Comparison of ENCODE assay signal across 13 cellular contexts in the genomic region with DNA sequence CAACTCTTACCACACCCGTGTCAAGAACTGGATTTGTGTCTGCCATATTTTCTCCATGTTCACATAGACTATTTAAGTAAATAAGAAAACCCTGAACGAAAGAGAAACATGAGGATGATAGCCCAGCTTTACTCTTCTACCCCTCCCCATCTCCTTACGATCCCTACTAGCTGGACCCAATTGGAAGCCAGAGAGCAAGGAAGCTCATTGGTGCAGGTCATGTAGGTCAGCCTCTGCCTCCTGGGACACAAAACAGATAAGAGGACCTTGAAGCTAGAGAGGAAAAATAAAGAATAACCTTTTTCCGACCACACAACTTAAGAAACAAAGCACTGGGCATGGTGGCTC.
DNase-seq lines count a peak whose midpoint lies in the region; ATAC-seq, FAIRE-seq and TF ChIP-seq lines count a peak whose summit lies in the region.
"Had no signal": no experiment of that assay in that cellular context is flagged by ENCODE, and none has a peak within 500 bp of the region (broad histone marks: within the 10 kb centered on the region; RNA-seq: fewer than 3 reads in every experiment).

No MANE protein-coding gene starts in this region.

- POLR2A ChIA-PET in naive thymus-derived CD4-positive, alpha-beta T cell (lab: Charles Lee), result interaction anchor here (0.7 to 4.2 kb wide), 4 partner anchors 14 to 528 kb away, joined by 4 to 29 read pairs (median 15); partner anchors contain the start of gene ATF7IP
- POLR2A ChIA-PET in A673 (lab: Charles Lee; ENCODE audit: low non-redundant PET), result interaction anchor here (0.5 to 0.6 kb wide), 2 partner anchors 196 to 227 kb away, joined by 3 to 5 read pairs; no protein-coding TSS in a partner anchor

- H3K4me3 ChIP-seq in GM23338 (no peak overlapping the region), A673 (ENCODE audit: low read depth, low read length, poor library complexity, severe bottlenecking) (no peak overlapping the region), breast epithelium (no peak overlapping the region)
- no peak overlapping the region for H3K4me3 ChIP-seq in naive thymus-derived CD4-positive, alpha-beta T cell (ENCODE audit: low read length)

- FAIRE-seq in urothelium cell line (lab: Jason Lieb, UNC), result no peak

- no peaks in the 10 kb centered on the region for H3F3A ChIP-seq in GM23338 (replicated peaks; ENCODE audit: low read depth)

- no TSS peak for BruUV-seq in A673 (replicated peaks; lab: Mats Ljungman, UMichigan)

- H3K27ac ChIP-seq in GM23338 (ENCODE audit: low read depth), result 0 out of 2 replicates have a peak overlapping the region, but pooled peaks have one; percentile 46
- no peak overlapping the region for H3K27ac ChIP-seq in naive thymus-derived CD4-positive, alpha-beta T cell (ENCODE audit: low read depth, low read length)
- no peak overlapping the region for H3K27ac ChIP-seq in A673 (ENCODE audit: low read depth, low read length, poor library complexity, severe bottlenecking)
- H3K27ac ChIP-seq in breast epithelium, result peak overlapping the region in 1 of 2 donors; percentile 67

- H3K4me3 Mint-ChIP-seq in CD14-positive monocyte (peak overlapping the region in 1 of 2 donors; percentile 35), GM23338 (no peak overlapping the region; the same call in 2 of the 3 replicates)
- H3K4me3 Mint-ChIP-seq in activated naive CD8-positive, alpha-beta T cell, result peak overlapping the region; percentile 81
- peak overlapping the region; percentile 27 to 86 (median 81) for H3K4me3 Mint-ChIP-seq in naive thymus-derived CD4-positive, alpha-beta T cell

- H3K9me2 ChIP-seq in GM23338 (ENCODE audit: insufficient read depth), result no peaks in the 10 kb centered on the region

- H3K27ac Mint-ChIP-seq in CD14-positive monocyte, result peak overlapping the region in 4 of 7 donors; percentile 43 to 96 (median 88)
- H3K27ac Mint-ChIP-seq in GM23338, result no peak overlapping the region
- no peak overlapping the region for H3K27ac Mint-ChIP-seq in activated naive CD8-positive, alpha-beta T cell
- H3K27ac Mint-ChIP-seq in naive thymus-derived CD4-positive, alpha-beta T cell, result peak overlapping the region in 4 of 9 donors; percentile 84 to 93 (median 90)

- H3K9me3 Mint-ChIP-seq in CD14-positive monocyte, result peaks cover 10 to 33% (median 25%) of the 10 kb centered on the region in 7 donors
- H3K9me3 Mint-ChIP-seq in GM23338, result peaks cover 28% of the 10 kb centered on the region
- H3K9me3 Mint-ChIP-seq in activated naive CD8-positive, alpha-beta T cell (ENCODE audit: low read depth), result peaks cover 7% of the 10 kb centered on the region
- peaks cover 0 to 35% (median 17%) of the 10 kb centered on the region in 11 donors for H3K9me3 Mint-ChIP-seq in naive thymus-derived CD4-positive, alpha-beta T cell

- TF ChIP-seq CTCF in CD14-positive monocyte (IDR thresholded peaks at IDR 0.05) (no peak), GM23338 (conservative IDR thresholded peaks at IDR 0.05; ENCODE audit: low read depth in 2 of 2) (no peak), A673 (conservative IDR thresholded peaks at IDR 0.05; ENCODE audit: low read depth, low read length) (no peak), breast epithelium (IDR thresholded peaks at IDR 0.05) (no peak)

- H4K20me1 ChIP-seq in GM23338 (replicated peaks; ENCODE audit: insufficient read depth), result no peaks in the 10 kb centered on the region

- no peak for TF ChIP-seq POLR2A in breast epithelium (IDR thresholded peaks at IDR 0.05)

- intact Hi-C loops in CD14-positive monocyte (cut with micrococcal nuclease) (no loop called here), A673 (cut with micrococcal nuclease; ENCODE audit: unreplicated experiment) (loop anchor here (1.0 kb wide), 1 partner anchor 177 kb away; no protein-coding TSS in a partner anchor), breast epithelium (cut with DNase I; ENCODE audit: low total_unique reads) (no loop called here)
- intact Hi-C loops in naive thymus-derived CD4-positive, alpha-beta T cell (cut with micrococcal nuclease), result loop anchor here (1.0 kb wide), 2 partner anchors 15 to 124 kb away; partner anchors contain the start of gene ATF7IP (in 1 of the 2)

- DNase-seq in CD14-positive monocyte (ENCODE audit: low spot score), result no peak
- DNase-seq in GM23338 (ENCODE audit: low spot score), result no peak
- no peak for DNase-seq in naive thymus-derived CD4-positive, alpha-beta T cell
- no peak for DNase-seq in stimulated activated naive CD4-positive, alpha-beta T cell treated with Interleukin-2 at 50 U/mL for 16 hours (lab: John Stamatoyannopoulos, UW)
- DNase-seq in A673 (ENCODE audit: low spot score), result no peak
- no peak for DNase-seq in breast epithelium (ENCODE audit: low spot score in 2 of 2)
- no peak for DNase-seq in urothelium cell line (ENCODE audit: low spot score)
- DNase-seq: NCI-H1436; NCI-H524; stimulated activated CD4-positive, alpha-beta T cell treated with anti-CD3 and anti-CD28 coated beads, Interleukin-4, amount 100 ng/mL, for 24 hours; stomach had no signal

- no peaks in the 10 kb centered on the region for H3K79me2 ChIP-seq in GM23338 (replicated peaks; ENCODE audit: insufficient read depth)

- H3K27me3 Mint-ChIP-seq in CD14-positive monocyte (ENCODE audit: low read depth in 3 of 3) (peaks cover 0 to 3% (median 1%) of the 10 kb centered on the region in 3 donors), GM23338 (ENCODE audit: insufficient read depth, low read depth, poor library complexity) (peaks cover 10% of the 10 kb centered on the region)
- no peaks in the 10 kb centered on the region for H3K27me3 Mint-ChIP-seq in activated naive CD8-positive, alpha-beta T cell
- H3K27me3 Mint-ChIP-seq in naive thymus-derived CD4-positive, alpha-beta T cell, result no peaks in the 10 kb centered on the region

- H3K36me3 ChIP-seq in GM23338 (ENCODE audit: insufficient read depth), result peaks cover 8% of the 10 kb centered on the region; the same call in 1 of the 2 replicates
- H3K36me3 ChIP-seq in naive thymus-derived CD4-positive, alpha-beta T cell (ENCODE audit: control insufficient read depth in 2 of 3, insufficient read depth in 3 of 3, low read length in 3 of 3), result no peaks in the 10 kb centered on the region
- no peaks in the 10 kb centered on the region for H3K36me3 ChIP-seq in A673 (ENCODE audit: insufficient read depth, low read length, poor library complexity, severe bottlenecking)
- H3K36me3 ChIP-seq in breast epithelium, result no peaks in the 10 kb centered on the region
- H3K36me3 ChIP-seq: stomach had no signal

- peaks cover 22% of the 10 kb centered on the region for H3K4me1 ChIP-seq in GM23338 (ENCODE audit: insufficient read depth)
- H3K4me1 ChIP-seq in naive thymus-derived CD4-positive, alpha-beta T cell (ENCODE audit: control insufficient read depth in 2 of 2, insufficient read depth in 2 of 2, low read length in 2 of 2), result peaks cover 0 to 6% of the 10 kb centered on the region in 2 donors
- H3K4me1 ChIP-seq in A673 (ENCODE audit: insufficient read depth, low read length, poor library complexity, severe bottlenecking), result peaks cover 22% of the 10 kb centered on the region
- H3K4me1 ChIP-seq in breast epithelium, result no peaks in the 10 kb centered on the region

- ATAC-seq in GM23338, result no peak
- no peak for ATAC-seq in naive thymus-derived CD4-positive, alpha-beta T cell
- ATAC-seq: Right ventricle myocardium inferior had no signal

- H3K4me1 Mint-ChIP-seq in CD14-positive monocyte, result peaks cover 30% of the 10 kb centered on the region
- H3K4me1 Mint-ChIP-seq in GM23338, result peaks cover 29% of the 10 kb centered on the region
- peaks cover 23% of the 10 kb centered on the region for H3K4me1 Mint-ChIP-seq in activated naive CD8-positive, alpha-beta T cell (ENCODE audit: low read depth)
- H3K4me1 Mint-ChIP-seq in naive thymus-derived CD4-positive, alpha-beta T cell, result peaks cover 19 to 29% (median 23%) of the 10 kb centered on the region in 7 donors

- CTCF ChIA-PET in naive thymus-derived CD4-positive, alpha-beta T cell (lab: Charles Lee), result interaction anchor here (0.6 to 4.5 kb wide), 3 partner anchors 15 to 176 kb away, joined by 4 to 36 read pairs (median 28); no protein-coding TSS in a partner anchor
- CTCF ChIA-PET in A673 (lab: Charles Lee), result no interaction called here

- H3K27me3 ChIP-seq in GM23338 (ENCODE audit: insufficient read depth), result no peaks in the 10 kb centered on the region
- H3K27me3 ChIP-seq in naive thymus-derived CD4-positive, alpha-beta T cell (ENCODE audit: control insufficient read depth in 2 of 2, insufficient read depth in 2 of 2, low read length in 2 of 2), result no peaks in the 10 kb centered on the region
- H3K27me3 ChIP-seq in A673 (replicated peaks; ENCODE audit: insufficient read depth, low read depth, low read length, poor library complexity), result no peaks in the 10 kb centered on the region
- H3K27me3 ChIP-seq in breast epithelium, result no peaks in the 10 kb centered on the region
- H3K27me3 ChIP-seq: stomach had no signal

- H3K9me3 ChIP-seq in naive thymus-derived CD4-positive, alpha-beta T cell (ENCODE audit: control insufficient read depth in 2 of 3, low read length in 3 of 3), result peaks cover 0 to 10% (median 0%) of the 10 kb centered on the region in 3 experiments
- H3K9me3 ChIP-seq in A673 (ENCODE audit: low read depth, low read length, poor library complexity, severe bottlenecking) (peaks cover 12% of the 10 kb centered on the region), breast epithelium (peaks cover 19 to 24% of the 10 kb centered on the region in 2 donors)

- H3K36me3 Mint-ChIP-seq in CD14-positive monocyte, result peaks cover 0 to 4% of the 10 kb centered on the region in 2 donors
- H3K36me3 Mint-ChIP-seq in GM23338 (ENCODE audit: low read depth), result peaks cover 16% of the 10 kb centered on the region
- H3K36me3 Mint-ChIP-seq in activated naive CD8-positive, alpha-beta T cell, result peaks cover 4% of the 10 kb centered on the region
- peaks cover 3 to 24% (median 9%) of the 10 kb centered on the region in 5 donors for H3K36me3 Mint-ChIP-seq in naive thymus-derived CD4-positive, alpha-beta T cell

- peak overlapping the region; percentile 72 for H2AFZ ChIP-seq in GM23338

- peak overlapping the region; percentile 69; the same call in 1 of the 2 replicates for H3K4me2 ChIP-seq in GM23338

TF ChIP-seq in GM23338, 12 proteins besides CTCF, POLR2A, EP300 and RAD21 (continues in another document):
- no peak for TF ChIP-seq POLR2AphosphoS5 (IDR thresholded peaks at IDR 0.05; ENCODE audit: low read depth)
- TF ChIP-seq ETS1 (IDR thresholded peaks at IDR 0.05), result no peak

Comparison
In these comparisons a context has a peak if more than half of its experiments do, and no peak if none do; other contexts are left out.
1. H3K27ac Mint-ChIP-seq: peak in CD14-positive monocyte (4 of 7); none in GM23338 (single experiment) and activated naive CD8-positive, alpha-beta T cell (single experiment).
2. intact Hi-C loops: an anchor here in naive thymus-derived CD4-positive, alpha-beta T cell (1.0 kb wide) and A673 (1.0 kb wide); none called in CD14-positive monocyte and breast epithelium.